In the genomic region with DNA sequence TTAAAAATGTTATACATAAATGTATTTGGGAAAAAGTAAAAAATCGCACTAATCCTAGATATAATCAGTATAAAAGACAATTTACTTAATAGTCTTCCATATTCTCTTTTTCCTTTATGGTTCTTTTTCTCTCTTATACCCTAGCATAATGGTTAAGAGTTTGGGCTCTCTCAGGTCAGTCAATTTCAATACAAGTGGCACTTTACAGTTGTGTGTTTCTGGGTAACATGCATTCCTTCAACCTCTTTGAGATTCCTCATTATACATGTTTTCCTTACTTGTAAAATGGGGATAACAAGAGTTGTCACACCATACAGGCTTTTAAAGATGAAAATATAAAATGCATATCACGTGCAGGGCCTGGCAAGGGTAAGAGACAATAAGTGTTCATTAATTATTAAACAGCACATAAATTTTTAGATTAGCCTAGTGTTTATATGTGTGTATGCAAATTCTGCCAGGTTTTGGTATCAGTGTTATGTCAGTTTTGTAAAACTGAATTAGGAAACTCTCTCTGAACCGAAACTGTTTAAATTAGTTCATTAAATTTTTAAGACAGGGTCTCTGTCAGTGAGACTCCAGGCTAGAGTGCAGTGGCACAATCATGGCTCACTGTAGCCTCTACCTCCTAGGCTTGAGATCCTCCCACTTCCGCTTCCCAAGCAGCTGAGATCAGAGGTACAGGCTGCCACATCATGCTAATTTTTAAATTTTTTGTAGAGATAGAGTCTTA, we compare ENCODE assay signal across 9 cellular contexts. TPM values are rescaled to one million over a fixed set of nuclear protein-coding genes. Genes with fewer than 3 reads are reported as not detected.
DNase-seq lines count a peak whose midpoint lies in the region; ATAC-seq, FAIRE-seq and TF ChIP-seq lines count a peak whose summit lies in the region.
"Had no signal": no experiment of that assay in that cellular context is flagged by ENCODE, and none has a peak within 500 bp of the region (broad histone marks: within the 10 kb centered on the region; RNA-seq: fewer than 3 reads in every experiment).

No MANE protein-coding gene starts in this region.

- no peak overlapping the region for H2AFZ ChIP-seq in HepG2 (ENCODE audit: low read length)

- H3K27ac ChIP-seq in right lobe of liver = no peak overlapping the region
- H3K27ac ChIP-seq in HepG2 (ENCODE audit: extremely low read length, insufficient read depth, low read length) = no peak overlapping the region

- no peak overlapping the region for H3K9ac ChIP-seq in HepG2 (ENCODE audit: insufficient read depth, low read depth, low read length)

- H3K4me3 Mint-ChIP-seq in T-helper 17 cell (peak overlapping the region; percentile 73), type B pancreatic cell (no peak overlapping the region)

- no peaks in the 10 kb centered on the region for H3K9me3 ChIP-seq in right lobe of liver
- no peaks in the 10 kb centered on the region for H3K9me3 ChIP-seq in HepG2 (ENCODE audit: low read length)
- H3K9me3 ChIP-seq in T-helper 17 cell (ENCODE audit: control insufficient read depth, low read length, poor library complexity, severe bottlenecking) = no peaks in the 10 kb centered on the region

- no peaks in the 10 kb centered on the region for H3K27me3 ChIP-seq in right lobe of liver
- no peaks in the 10 kb centered on the region for H3K27me3 ChIP-seq in HepG2 (ENCODE audit: control insufficient read depth in 1 of 2, insufficient read depth in 2 of 2, low read length in 2 of 2)

- intact Hi-C loops in right lobe of liver (cut with DNase I) (no loop called here), HepG2 (cut with micrococcal nuclease; ENCODE audit: unreplicated experiment) (no loop called here)

- H3K4me1 ChIP-seq in right lobe of liver (peaks cover 0 to 33% (median 13%) of the 10 kb centered on the region in 4 donors), HepG2 (ENCODE audit: insufficient read depth, low read length) (peaks cover 62% of the 10 kb centered on the region)

- BruUV-seq in HepG2 (replicated peaks; lab: Mats Ljungman, UMichigan) = no TSS peak

- no peak for TF ChIP-seq CTCF in right lobe of liver (IDR thresholded peaks at IDR 0.05)
- no peak for TF ChIP-seq CTCF in HepG2 (CRISPR knock-in tag; IDR thresholded peaks at IDR 0.05)
- TF ChIP-seq CTCF in type B pancreatic cell (conservative IDR thresholded peaks at IDR 0.05) = no peak

- ATAC-seq in right lobe of liver (peak; percentile 34 to 53 (median 48)), HepG2 (no peak), HG03045 (IDR thresholded peaks at IDR 0.05; ENCODE audit: unreplicated experiment) (peak; percentile 55), T-helper 17 cell (peak; percentile 63)

- H3K4me1 Mint-ChIP-seq in T-helper 17 cell (peaks cover 54% of the 10 kb centered on the region), type B pancreatic cell (ENCODE audit: unreplicated experiment) (peaks cover 23% of the 10 kb centered on the region)

- H3K36me3 Mint-ChIP-seq in T-helper 17 cell (ENCODE audit: low read depth) (no peaks in the 10 kb centered on the region), type B pancreatic cell (no peaks in the 10 kb centered on the region)

- H3K4me2 ChIP-seq in HepG2 (ENCODE audit: low read depth, low read length) = no peak overlapping the region

- WGBS in right lobe of liver (ENCODE audit: insufficient coverage, low coverage, low lambda C conversion rate, missing lambda C conversion rate) = 47% methylated on average over 4 of the region's 4 CpGs
- 98% methylated on average over 4 of the region's 4 CpGs for WGBS in HepG2 (ENCODE audit: low lambda C conversion rate)

- H3K27ac Mint-ChIP-seq in T-helper 17 cell = peak overlapping the region; percentile 81
- peak overlapping the region; percentile 34 for H3K27ac Mint-ChIP-seq in type B pancreatic cell

- no peaks in the 10 kb centered on the region for H3K9me3 Mint-ChIP-seq in type B pancreatic cell

- H4K20me1 ChIP-seq in HepG2 (ENCODE audit: insufficient read depth, low read length) = peaks cover 13% of the 10 kb centered on the region; the same call in 1 of the 2 replicates

- TF ChIP-seq POLR2A in right lobe of liver (IDR thresholded peaks at IDR 0.05) (no peak), HepG2 (IDR thresholded peaks at IDR 0.05; ENCODE audit: insufficient read depth in 1 of 2, low read depth in 2 of 2, low read length in 2 of 2) (no peak)

- TF ChIP-seq EP300 in HepG2 (IDR thresholded peaks at IDR 0.05; ENCODE audit: low read depth in 2 of 2, low read length in 2 of 2) = no peak
- no peak for TF ChIP-seq EP300 in HepG2 (CRISPR knock-in tag; IDR thresholded peaks at IDR 0.05; ENCODE audit: borderline replicate concordance)

- no peak for TF ChIP-seq RAD21 in HepG2 (CRISPR knock-in tag; IDR thresholded peaks at IDR 0.05)

- CTCF ChIA-PET in HepG2 (lab: Yijun Ruan, JAX; ENCODE audit: low intra/inter-chr PET ratio, low total read pairs) = no interaction called here

- POLR2A ChIA-PET in HepG2 (lab: Yijun Ruan, JAX) = no interaction called here

- peaks cover 96% of the 10 kb centered on the region for H3K79me2 ChIP-seq in HepG2 (ENCODE audit: insufficient read depth, low read length)

- DNase-seq in right lobe of liver (no peak), HepG2 (ENCODE audit: low spot score) (no peak), T-helper 17 cell (no peak), type B pancreatic cell (ENCODE audit: extremely low spot score, unreplicated experiment) (no peak), inferior parietal cortex (ENCODE audit: extremely low spot score) (no peak), LoVo (ENCODE audit: low spot score) (no peak), NCI-H1092 treated with DMSO at 0.1 percent for 48 hours (lab: John Stamatoyannopoulos, UW) (no peak)

- H3K36me3 ChIP-seq in right lobe of liver = no peaks in the 10 kb centered on the region
- H3K36me3 ChIP-seq in HepG2 (replicated peaks in 1 of 2; ENCODE audit: control insufficient read depth in 1 of 2, insufficient read depth in 2 of 2, low read length in 2 of 2) = peaks cover 2 to 3% of the 10 kb centered on the region in 2 experiments; a peak in 2 of 5 replicates

- no peak for FAIRE-seq in HepG2 (lab: Jason Lieb, UNC)
- FAIRE-seq: islet of Langerhans had no signal

- H3K4me3 ChIP-seq in right lobe of liver (no peak overlapping the region), HepG2 (replicated peaks in 1 of 3; ENCODE audit: insufficient read depth in 1 of 3, low read depth in 2 of 3, low read length in 3 of 3) (no peak overlapping the region)

- in situ Hi-C loops in HepG2 (cut with HindIII; ENCODE audit: extremely low pct_ligation_motif_present, low pct_unique_long_range_greater_than_20kb) = no loop called here

- H3K27me3 Mint-ChIP-seq in T-helper 17 cell (no peaks in the 10 kb centered on the region), type B pancreatic cell (no peaks in the 10 kb centered on the region)

TF ChIP-seq in HepG2, 621 proteins besides CTCF, POLR2A, EP300 and RAD21 (continues in another document):
- TF ChIP-seq SMYD3 (CRISPR knock-in tag; IDR thresholded peaks at IDR 0.05) (no peak), HNF4A (CRISPR knock-in tag; IDR thresholded peaks at IDR 0.05) (no peak), SMAD9 (CRISPR knock-in tag; IDR thresholded peaks at IDR 0.05) (no peak), TCF7L2 (IDR thresholded peaks at IDR 0.05; ENCODE audit: low read depth, low read length) (no peak), ZBTB7B (CRISPR knock-in tag; IDR thresholded peaks at IDR 0.05) (no peak), HOXD1 (CRISPR knock-in tag; IDR thresholded peaks at IDR 0.05) (no peak)
- TF ChIP-seq, protein P1, sequence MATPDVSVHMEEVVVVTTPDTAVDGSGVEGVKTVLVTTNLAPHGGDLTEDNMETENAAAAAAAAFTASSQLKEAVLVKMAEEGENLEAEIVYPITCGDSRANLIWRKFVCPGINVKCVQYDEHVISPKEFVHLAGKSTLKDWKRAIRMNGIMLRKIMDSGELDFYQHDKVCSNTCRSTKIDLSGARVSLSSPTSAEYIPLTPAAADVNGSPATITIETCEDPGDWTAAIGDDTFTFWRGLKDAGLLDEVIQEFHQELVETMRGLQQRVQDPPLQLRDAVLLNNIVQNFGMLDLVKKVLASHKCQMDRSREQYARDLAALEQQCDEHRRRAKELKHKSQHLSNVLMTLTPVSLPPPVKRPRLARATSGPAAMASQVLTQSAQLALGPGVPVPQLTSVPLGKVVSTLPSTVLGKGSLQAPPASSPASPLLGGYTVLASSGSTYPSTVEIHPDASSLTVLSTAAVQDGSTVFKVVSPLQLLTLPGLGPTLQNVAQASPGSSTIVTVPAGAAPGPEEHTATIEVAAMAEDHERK (CRISPR knock-in tag; IDR thresholded peaks at IDR 0.05; ENCODE audit: low read depth) = no peak

RNA-seq across cellular contexts. Expression of a gene that starts 49.8 kb away (rescaled TPM):
- 10 to 100 TPM; 24.1 to 35.4 (median 31.0) TPM for total RNA-seq in right lobe of liver
- 71.5 and 91.5 TPM in 2 replicates for total RNA-seq in HepG2 (2016; rRNA removed; fragmentation: Illumina TruSeq; extraction: Trizol)
- total RNA-seq in HepG2 (2016; cell fraction: cytosol; rRNA removed; fragmentation: Illumina TruSeq; extraction: Trizol; ENCODE audit: low read depth) = 12.1 and 14.2 TPM in 2 replicates
- total RNA-seq in HepG2 (2016; cell fraction: insoluble cytoplasmic fraction; rRNA removed; fragmentation: Illumina TruSeq; extraction: Trizol) = 70.6 and 87.4 TPM in 2 replicates
- 24.5 and 26.2 TPM in 2 replicates for total RNA-seq in HepG2 (2016; cell fraction: membrane; rRNA removed; fragmentation: Illumina TruSeq; extraction: Trizol)
- 78.4 and 79.2 TPM in 2 replicates for total RNA-seq in HepG2 (2016; cell fraction: nucleus; rRNA removed; fragmentation: Illumina TruSeq; extraction: Trizol)
- polyA plus RNA-seq in HepG2 (2011; rRNA removed) = 24.6 and 26.5 TPM in 2 replicates
- 14.1 and 18.0 TPM in 2 replicates for polyA plus RNA-seq in HepG2 (2011; cell fraction: cytosol; rRNA removed)
- 15.7 and 16.1 TPM in 2 replicates for polyA plus RNA-seq in HepG2 (2011; cell fraction: nucleus; rRNA removed)
- polyA plus RNA-seq in HepG2 (2012) = 28.9 and 32.2 TPM in 2 replicates
- polyA plus RNA-seq in HepG2 (2016; cell fraction: cytosol; fragmentation: Illumina TruSeq; extraction: Trizol; ENCODE audit: low read depth) = 1.6 and 1.9 TPM in 2 replicates
- 55.8 and 56.2 TPM in 2 replicates for polyA plus RNA-seq in HepG2 (2016; cell fraction: insoluble cytoplasmic fraction; fragmentation: Illumina TruSeq; extraction: Trizol; ENCODE audit: low read depth)
- 6.4 and 6.6 TPM in 2 replicates for polyA plus RNA-seq in HepG2 (2016; cell fraction: membrane; fragmentation: Illumina TruSeq; extraction: Trizol; ENCODE audit: low read depth)
- polyA plus RNA-seq in HepG2 (2016; cell fraction: nucleus; fragmentation: Illumina TruSeq; extraction: Trizol; ENCODE audit: insufficient read depth, low read depth) = 46.4 and 47.1 TPM in 2 replicates
- 18.2 and 60.6 TPM in 2 replicates for polyA minus RNA-seq in HepG2 (2011; rRNA and poly(A)+ RNA removed; ENCODE audit: low replicate concordance)
- polyA minus RNA-seq in HepG2 (2011; cell fraction: cytosol; rRNA and poly(A)+ RNA removed) = 29.5 and 31.8 TPM in 2 replicates
- polyA minus RNA-seq in HepG2 (2011; cell fraction: nucleus; rRNA and poly(A)+ RNA removed) = 77.6 and 81.4 TPM in 2 replicates
- total RNA-seq in T-helper 17 cell = 100 to 1,000 TPM; 197 to 232 TPM
- total RNA-seq in type B pancreatic cell (ENCODE audit: low replicate concordance) = 47.4 and 97.2 TPM in 2 replicates
